In the genomic region with DNA sequence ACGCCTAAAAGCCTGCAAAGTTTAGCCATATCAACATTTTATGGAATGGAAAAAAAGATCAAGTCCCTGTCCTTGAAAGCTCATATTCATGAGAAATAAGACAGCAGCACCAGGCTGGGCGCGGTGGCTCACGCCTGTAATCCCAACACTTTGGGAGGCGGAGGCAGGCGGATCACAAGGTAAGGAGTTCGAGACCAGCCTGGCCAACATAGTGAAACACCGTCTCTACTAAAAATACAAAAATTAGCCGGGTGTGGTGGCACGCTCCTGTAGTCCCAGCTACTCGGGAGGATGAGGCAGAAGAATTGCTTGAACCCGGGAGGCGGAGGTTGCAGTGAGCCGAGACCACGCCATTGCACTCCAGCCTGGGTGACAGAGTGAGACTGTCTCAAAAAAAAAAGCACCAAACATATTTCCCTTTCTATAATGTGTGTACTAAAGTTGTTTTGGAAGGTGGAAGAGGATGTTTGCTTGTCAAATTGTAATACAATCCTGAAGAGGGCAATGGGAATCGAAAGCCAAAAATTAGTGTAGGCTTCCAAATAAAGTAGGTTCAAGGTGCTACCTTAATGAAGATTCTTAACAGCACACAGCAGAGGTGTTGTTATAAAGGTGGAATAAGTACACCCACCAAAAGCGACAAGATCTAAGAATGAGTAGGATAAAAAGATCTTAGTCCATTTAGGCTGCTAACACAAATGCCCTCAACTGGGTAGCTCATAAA, we compare ENCODE assay signal across 8 cellular contexts. TPM values are rescaled to one million over a fixed set of nuclear protein-coding genes. Genes with fewer than 3 reads are reported as not detected.
A peak's percentile ranks its signal among the peaks of the same experiment; 100 is the strongest.
DNase-seq lines count a peak whose midpoint lies in the region; ATAC-seq, FAIRE-seq and TF ChIP-seq lines count a peak whose summit lies in the region.
"Not testable (repeated sequence)": the region's sequence is repeated elsewhere in the genome, so short reads cannot be mapped to it uniquely, and the experiment has no call there.

No MANE protein-coding gene starts in this region.

- POLR2A ChIA-PET in activated CD4-positive, alpha-beta T cell treated with anti-CD3 and anti-CD28 coated beads, Interleukin-2, amount 10 ng/mL, durations not matched to agents 7 days and 5 days (lab: Charles Lee) = not testable (repeated sequence)

- H3K4me1 ChIP-seq in esophagus squamous epithelium (peaks cover 7 to 46% (median 8%) of the 10 kb centered on the region in 3 donors), liver (ENCODE audit: control insufficient read depth in 4 of 4, insufficient read depth in 4 of 4, low read length in 3 of 4) (peaks cover 4 to 17% (median 11%) of the 10 kb centered on the region in 4 donors), pancreas (peaks cover 5 to 19% (median 9%) of the 10 kb centered on the region in 3 donors), thyroid gland (peaks cover 14 to 15% of the 10 kb centered on the region in 2 donors)

- not testable (repeated sequence) for H3K9me3 ChIP-seq in MG63; esophagus squamous epithelium; liver (ENCODE audit: control insufficient read depth in 4 of 4, low read length in 3 of 4); pancreas; thyroid gland

- H3K27me3 Mint-ChIP-seq in Calu3 (ENCODE audit: unreplicated experiment); activated CD4-positive, alpha-beta T cell treated with anti-CD3 and anti-CD28 coated beads, Interleukin-2, amount 10 ng/mL, durations not matched to agents 7 days and 5 days; brain: not testable (repeated sequence)

- not testable (repeated sequence) for BruUV-seq in Calu3 (replicated peaks; lab: Mats Ljungman, UMichigan)

- TF ChIP-seq POLR2A in esophagus squamous epithelium (IDR thresholded peaks at IDR 0.05); thyroid gland (IDR thresholded peaks at IDR 0.05): not testable (repeated sequence)

- H3K27ac ChIP-seq in esophagus squamous epithelium (peak overlapping the region; percentile 94 to 100 (median 98)), liver (ENCODE audit: low read depth in 1 of 2, low read length in 2 of 2) (peak overlapping the region; percentile 89 to 98), pancreas (peak overlapping the region in 3 of 4 donors; percentile 94 to 98 (median 97)), thyroid gland (peak overlapping the region; percentile 91 to 99 (median 95))

- H3K4me3 ChIP-seq in MG63 = peak overlapping the region; percentile 82
- peak overlapping the region; percentile 66 to 97 (median 84) for H3K4me3 ChIP-seq in esophagus squamous epithelium
- peak overlapping the region in 2 of 3 donors; percentile 96 to 98 for H3K4me3 ChIP-seq in liver (ENCODE audit: low read depth in 1 of 3, low read length in 3 of 3)
- H3K4me3 ChIP-seq in pancreas = peak overlapping the region; percentile 75 to 96 (median 84)
- H3K4me3 ChIP-seq in thyroid gland (replicated peaks in 1 of 3) = peak overlapping the region in 1 of 3 donors; percentile 73

- not testable (repeated sequence) for H3K36me3 ChIP-seq in MG63; esophagus squamous epithelium; liver (ENCODE audit: control insufficient read depth in 4 of 4, insufficient read depth in 3 of 4, low read depth in 1 of 4, low read length in 3 of 4); pancreas; thyroid gland

- WGBS in esophagus squamous epithelium, 2 donors = 77 to 81% methylated on average over 17 of the region's 17 CpGs
- WGBS in liver = 91% methylated on average over 17 of the region's 17 CpGs
- WGBS in pancreas, 2 donors = 52 to 62% methylated on average over 17 of the region's 17 CpGs
- WGBS in thyroid gland, 2 donors = 83 to 89% methylated on average over 17 of the region's 17 CpGs

- intact Hi-C loops in Calu3 (cut with micrococcal nuclease; ENCODE audit: unreplicated experiment) = loop anchor here (5.0 kb wide), 1 partner anchor 328 kb away; a partner anchor contains a TSS
- intact Hi-C loops in esophagus squamous epithelium (cut with DNase I) = loop anchor here (10.0 kb wide), 1 partner anchor 331 kb away; a partner anchor contains a TSS
- intact Hi-C loops in pancreas (cut with DNase I) = not testable (repeated sequence)
- intact Hi-C loops in thyroid gland (cut with DNase I) = loop anchor here (10.0 kb wide), 1 partner anchor 161 kb away; no protein-coding TSS in a partner anchor

- CTCF ChIA-PET in Calu3 (lab: Charles Lee) = interaction anchor here (0.6 kb wide), 1 partner anchor 264 kb away, joined by 3 read pairs; no protein-coding TSS in a partner anchor
- CTCF ChIA-PET in activated CD4-positive, alpha-beta T cell treated with anti-CD3 and anti-CD28 coated beads, Interleukin-2, amount 10 ng/mL, durations not matched to agents 7 days and 5 days (lab: Charles Lee) = interaction anchor here (0.6 to 1.2 kb wide), 3 partner anchors 10 to 86 kb away, joined by 3 read pairs; a partner anchor contains a TSS

- H3K9ac ChIP-seq in liver (ENCODE audit: low read depth in 1 of 2, low read length in 2 of 2) = peak overlapping the region in 1 of 2 donors; percentile 77

- ATAC-seq in pancreas = not testable (repeated sequence)

- not testable (repeated sequence) for H3K9me3 Mint-ChIP-seq in Calu3 (ENCODE audit: low read depth, unreplicated experiment); activated CD4-positive, alpha-beta T cell treated with anti-CD3 and anti-CD28 coated beads, Interleukin-2, amount 10 ng/mL, durations not matched to agents 7 days and 5 days; brain

- not testable (repeated sequence) for TF ChIP-seq CTCF in Calu3 (IDR thresholded peaks at IDR 0.05; ENCODE audit: unreplicated experiment); brain (conservative IDR thresholded peaks at IDR 0.05); esophagus squamous epithelium (IDR thresholded peaks at IDR 0.05); liver (IDR thresholded peaks at IDR 0.05; ENCODE audit: low read depth, low read length, missing input control); pancreas (IDR thresholded peaks at IDR 0.05); thyroid gland (IDR thresholded peaks at IDR 0.05)

- DNase-seq in Calu3; MG63; activated CD4-positive, alpha-beta T cell treated with anti-CD3 and anti-CD28 coated beads, Interleukin-2, amount 10 ng/mL, durations not matched to agents 7 days and 5 days; esophagus squamous epithelium (lab: John Stamatoyannopoulos, UW); pancreas; thyroid gland: not testable (repeated sequence)

- H3K27me3 ChIP-seq in MG63; esophagus squamous epithelium; liver (ENCODE audit: control insufficient read depth in 4 of 4, insufficient read depth in 4 of 4, low read length in 3 of 4); pancreas; thyroid gland: not testable (repeated sequence)

- H3K36me3 Mint-ChIP-seq in Calu3 (ENCODE audit: insufficient read depth, unreplicated experiment) (peaks cover 28% of the 10 kb centered on the region), brain (peaks cover 12% of the 10 kb centered on the region)
- not testable (repeated sequence) for H3K36me3 Mint-ChIP-seq in activated CD4-positive, alpha-beta T cell treated with anti-CD3 and anti-CD28 coated beads, Interleukin-2, amount 10 ng/mL, durations not matched to agents 7 days and 5 days (ENCODE audit: low read depth)

- H3K27ac Mint-ChIP-seq in Calu3 (ENCODE audit: unreplicated experiment) (peak overlapping the region; percentile 90), brain (peak overlapping the region; percentile 91 to 99 (median 94))
- peak overlapping the region; percentile 97 for H3K27ac Mint-ChIP-seq in activated CD4-positive, alpha-beta T cell treated with anti-CD3 and anti-CD28 coated beads, Interleukin-2, amount 10 ng/mL, durations not matched to agents 7 days and 5 days

- TF ChIP-seq RAD21 in liver (IDR thresholded peaks at IDR 0.05) = not testable (repeated sequence)

- H3K4me3 Mint-ChIP-seq in Calu3 (ENCODE audit: low read depth, unreplicated experiment) = peak overlapping the region; percentile 93
- peak overlapping the region; percentile 94 for H3K4me3 Mint-ChIP-seq in activated CD4-positive, alpha-beta T cell treated with anti-CD3 and anti-CD28 coated beads, Interleukin-2, amount 10 ng/mL, durations not matched to agents 7 days and 5 days
- H3K4me3 Mint-ChIP-seq in brain = peak overlapping the region; percentile 90 to 99 (median 95)

- peaks cover 17% of the 10 kb centered on the region for H3K4me1 Mint-ChIP-seq in Calu3 (ENCODE audit: low read depth, unreplicated experiment)
- peaks cover 42% of the 10 kb centered on the region for H3K4me1 Mint-ChIP-seq in activated CD4-positive, alpha-beta T cell treated with anti-CD3 and anti-CD28 coated beads, Interleukin-2, amount 10 ng/mL, durations not matched to agents 7 days and 5 days
- H3K4me1 Mint-ChIP-seq in brain = peaks cover 50% of the 10 kb centered on the region

- FAIRE-seq in pancreas (lab: Jason Lieb, UNC) = not testable (repeated sequence)

RNA-seq across cellular contexts. Expression of a gene that starts 1.2 kb away (rescaled TPM):
- total RNA-seq in Calu3 (2022) = 37.5 and 48.0 TPM in 2 replicates
- total RNA-seq in MG63 (2014; rRNA removed; shearing (Covaris generic); ENCODE audit: low replicate concordance) = 86.8 and 125 TPM in 2 replicates
- total RNA-seq in activated CD4-positive, alpha-beta T cell treated with anti-CD3 and anti-CD28 coated beads, Interleukin-2, amount 10 ng/mL, durations not matched to agents 7 days and 5 days = 10 to 100 TPM; 49.4 to 61.7 TPM
- polyA plus RNA-seq in brain (ENCODE audit: insufficient read depth, low read depth, low replicate concordance) = 11.4 TPM
- total RNA-seq in esophagus squamous epithelium = 10 to 100 TPM; 25.1 to 52.5 (median 42.2) TPM
- total RNA-seq in liver = 100 to 1,000 TPM in 1 of 2 donors, 10 to 100 TPM in 1; 51.9 to 169 TPM
- polyA plus RNA-seq in liver = 10 to 100 TPM; 36.5 to 52.3 TPM
- total RNA-seq in pancreas = 10 to 100 TPM in 4 of 6 donors, 1 to 10 TPM in 2; 8.5 to 19.7 (median 11.7) TPM
- 1 to 10 TPM; 7.6 to 8.4 TPM for polyA plus RNA-seq in pancreas
- 10 to 100 TPM; 59.4 to 77.9 (median 67.4) TPM for total RNA-seq in thyroid gland

RNA-seq across cellular contexts. Expression of a gene that starts 9.9 kb away (rescaled TPM):
- total RNA-seq in Calu3 (2022) (15.5 and 20.1 TPM in 2 replicates), esophagus squamous epithelium (10 to 100 TPM in 3 of 4 donors, 1 to 10 TPM in 1; 9.7 to 19.8 (median 19.0) TPM), liver (1 to 10 TPM; 4.8 to 9.0 TPM), pancreas (1 to 10 TPM; 3.1 to 5.6 (median 4.7) TPM), thyroid gland (10 to 100 TPM; 11.3 to 33.7 (median 18.2) TPM)
- 30.3 and 33.7 TPM in 2 replicates for total RNA-seq in MG63 (2014; rRNA removed; shearing (Covaris generic); ENCODE audit: low replicate concordance)
- 10 to 100 TPM; 20.4 to 21.2 TPM for total RNA-seq in activated CD4-positive, alpha-beta T cell treated with anti-CD3 and anti-CD28 coated beads, Interleukin-2, amount 10 ng/mL, durations not matched to agents 7 days and 5 days
- polyA plus RNA-seq in brain (ENCODE audit: insufficient read depth, low read depth, low replicate concordance) (12.2 TPM), liver (1 to 10 TPM; 2.8 to 4.1 TPM), pancreas (1 to 10 TPM; 4.3 to 8.8 TPM)
